In genomic region chr5:157076558-157076957, GRCh38 we compare ENCODE assay signal across 11 cellular contexts. TPM values are rescaled to one million over a fixed set of nuclear protein-coding genes. Genes with fewer than 3 reads are reported as not detected.
DNase-seq lines count a peak whose midpoint lies in the region; TF ChIP-seq lines count a peak whose summit lies in the region.
"Had no signal": no experiment of that assay in that cellular context is flagged by ENCODE, and none has a peak within 500 bp of the region (broad histone marks: within the 10 kb centered on the region; RNA-seq: fewer than 3 reads in every experiment).

No MANE protein-coding gene starts in this region.

- no peaks in the 10 kb centered on the region for H3K27me3 ChIP-seq in BE2C
- H3K27me3 ChIP-seq: cardiac muscle cell had no signal

- in situ Hi-C loops in KBM-7 (cut with MboI; ENCODE audit: low pct_unique_long_range_greater_than_20kb, low sequenced_read_pairs), result no loop called here

- DNase-seq in AG08395 (ENCODE audit: low spot score) (peak; percentile 20), GM12865 (ENCODE audit: low read depth) (peak; percentile 53), RPMI7951 (ENCODE audit: low read depth) (peak; percentile 28), fibroblast of peridontal ligament (ENCODE audit: extremely low read depth) (peak; percentile 74), NCI-H187 (lab: John Stamatoyannopoulos, UW) (no peak), KBM-7 (no peak), BE2C (no peak), DMS79 (lab: John Stamatoyannopoulos, UW) (no peak)
- DNase-seq: activated CD8-positive, alpha-beta memory T cell treated with anti-CD3 and anti-CD28 coated beads, Interleukin-2, amount 50 U/mL, for 48 hours; NCI-H526 had no signal

- H3K9me3 ChIP-seq in BE2C, result no peaks in the 10 kb centered on the region

- H3K4me3 ChIP-seq in GM12865 (ENCODE audit: low read depth, low read length), result no peak overlapping the region
- no peak overlapping the region for H3K4me3 ChIP-seq in BE2C (ENCODE audit: low read depth, low read length)
- H3K4me3 ChIP-seq: cardiac muscle cell had no signal

- no peak for TF ChIP-seq CTCF in GM12865 (IDR thresholded peaks at IDR 0.05; ENCODE audit: insufficient read depth, low read depth, low read length, missing control alignments)
- TF ChIP-seq CTCF in BE2C (IDR thresholded peaks at IDR 0.05; ENCODE audit: low read depth, low read length), result no peak

- no peaks in the 10 kb centered on the region for H3K4me1 ChIP-seq in BE2C

- no peaks in the 10 kb centered on the region for H3K36me3 ChIP-seq in BE2C
- H3K36me3 ChIP-seq: cardiac muscle cell had no signal

RNA-seq across cellular contexts. Expression of gene HAVCR1, which starts 17.6 kb away (rescaled TPM):
- not detected in 2 replicates for total RNA-seq in RPMI7951 (2014; rRNA removed; shearing (Covaris generic))
- 0.77 TPM for polyA plus RNA-seq in BE2C (2012; ENCODE audit: insufficient read depth, insufficient read length, low read depth)
- total RNA-seq: cardiac muscle cell had no signal
- polyA plus RNA-seq: cardiac muscle cell had no signal

RNA-seq across cellular contexts. Expression of gene HAVCR2, which starts 32.3 kb away (rescaled TPM):
- 0.84 and 2.0 TPM in 2 replicates for total RNA-seq in RPMI7951 (2014; rRNA removed; shearing (Covaris generic))
- polyA plus RNA-seq in BE2C (2012; ENCODE audit: insufficient read depth, insufficient read length, low read depth), result 5.4 TPM
- polyA plus RNA-seq: cardiac muscle cell had no signal

Comparison
In these comparisons a context has a peak if more than half of its experiments do, and no peak if none do; other contexts are left out.
1. DNase-seq: peak in AG08395 (single experiment), GM12865 (single experiment), RPMI7951 (single experiment) and fibroblast of peridontal ligament (single experiment); none in NCI-H187 (0 of 2), KBM-7 (single experiment), BE2C (single experiment) and DMS79 (single experiment).